Comparison of ENCODE assay signal across 21 cellular contexts in genomic region chr2:126653102-126653501, GRCh38. TPM values are rescaled to one million over a fixed set of nuclear protein-coding genes. Genes with fewer than 3 reads are reported as not detected.
DNase-seq lines count a peak whose midpoint lies in the region; ATAC-seq, FAIRE-seq and TF ChIP-seq lines count a peak whose summit lies in the region.
"Had no signal": no experiment of that assay in that cellular context is flagged by ENCODE, and none has a peak within 500 bp of the region (broad histone marks: within the 10 kb centered on the region; RNA-seq: fewer than 3 reads in every experiment).

No MANE protein-coding gene starts in this region.

- WGBS in K562 (ENCODE audit: insufficient coverage, low coverage, missing lambda C conversion rate): 64% methylated on average over 4 of the region's 4 CpGs

- H3K4me3 ChIP-seq in K562 (no peak overlapping the region), foreskin fibroblast (ENCODE audit: low read depth in 1 of 2, low read length in 2 of 2) (no peak overlapping the region)
- H3K4me3 ChIP-seq: HAP-1 had no signal

- TF ChIP-seq RAD21 in K562 (CRISPR knock-in tag; conservative IDR thresholded peaks at IDR 0.05 in 1 of 2, IDR thresholded peaks at IDR 0.05 in 1 of 2): no peak

- in situ Hi-C loops in K562 (cut with MboI): no loop called here

- no peaks in the 10 kb centered on the region for H4K20me1 ChIP-seq in K562 (replicated peaks; ENCODE audit: control insufficient read depth, insufficient read depth, low read length)

- no peak overlapping the region for H3K4me2 ChIP-seq in K562 (ENCODE audit: insufficient read depth, low read length)
- H3K4me2 ChIP-seq: KMS-11 had no signal

- no peaks in the 10 kb centered on the region for H3K27me3 Mint-ChIP-seq in osteocyte (ENCODE audit: unreplicated experiment)

- CTCF ChIA-PET in K562 (lab: Yijun Ruan, JAX; ENCODE audit: low intra/inter-chr PET ratio): no interaction called here

- peaks cover 10% of the 10 kb centered on the region; the same call in 1 of the 2 replicates for H3K9me3 ChIP-seq in K562 (replicated peaks; ENCODE audit: control insufficient read depth, insufficient read depth, low read depth, low read length)
- H3K9me3 ChIP-seq: HAP-1 had no signal

- TF ChIP-seq CTCF in K562 (IDR thresholded peaks at IDR 0.05 in 2 of 3, conservative IDR thresholded peaks at IDR 0.05 in 1 of 3; ENCODE audit: insufficient read depth in 2 of 3, low read depth in 1 of 3, low read length in 3 of 3): no peak
- TF ChIP-seq CTCF in osteocyte (IDR thresholded peaks at IDR 0.05): no peak
- no peak for TF ChIP-seq CTCF in foreskin fibroblast (IDR thresholded peaks at IDR 0.05; ENCODE audit: low read depth, low read length)

- no peaks in the 10 kb centered on the region for H3K27me3 ChIP-seq in K562 (ENCODE audit: control insufficient read depth in 2 of 2, insufficient read depth in 2 of 2, low read length in 2 of 2)

- ATAC-seq in K562 (no peak), GM21515 (IDR thresholded peaks at IDR 0.05; ENCODE audit: unreplicated experiment) (no peak), HG03280 (IDR thresholded peaks at IDR 0.05; ENCODE audit: unreplicated experiment) (no peak)

- no peak overlapping the region for H3K9ac ChIP-seq in K562 (ENCODE audit: insufficient read depth in 1 of 2, low read depth in 2 of 2, low read length in 2 of 2)
- H3K9ac ChIP-seq: KMS-11 had no signal

- no peak for TF ChIP-seq EP300 in K562 (IDR thresholded peaks at IDR 0.05; ENCODE audit: low read length)

- FAIRE-seq in K562 (lab: Jason Lieb, UNC): no peak

- intact Hi-C loops in K562 (cut with micrococcal nuclease): no loop called here

- H3K4me1 ChIP-seq in K562 (replicated peaks in 1 of 2; ENCODE audit: control insufficient read depth in 2 of 2, insufficient read depth in 2 of 2, low read length in 2 of 2): peaks cover 32 to 55% of the 10 kb centered on the region in 2 experiments

- no peak overlapping the region for H3K4me3 Mint-ChIP-seq in osteocyte (ENCODE audit: unreplicated experiment)

- peak overlapping the region; percentile 76 for H2AFZ ChIP-seq in K562 (ENCODE audit: low read depth, low read length)

- H3K4me1 Mint-ChIP-seq in osteocyte (ENCODE audit: unreplicated experiment): peaks cover 27% of the 10 kb centered on the region

- DNase-seq in CD1c-positive myeloid dendritic cell (ENCODE audit: extremely low spot score) (peak; percentile 10), CMK (ENCODE audit: low read depth) (peak; percentile 44), K562 (ENCODE audit: extremely low read depth in 1 of 4, low spot score in 3 of 4) (peak in 2 of 4 experiments; percentile 5 to 6), osteocyte (ENCODE audit: extremely low spot score, unreplicated experiment) (peak; percentile 19), foreskin fibroblast (no peak)
- DNase-seq: CD8-positive, alpha-beta memory T cell; DMS53; EL; GF-D8; NCI-H1105 treated with DMSO at 0.1 percent for 48 hours; NCI-H2029 treated with DMSO at 0.1 percent for 48 hours; NCI-H226; NCI-H524; NCI-H774; NK-92 treated with Interleukin-12 subunit alpha and Interleukin-12 subunit beta, amount 100 ng/mL, for 24 hours; SIG-M5 had no signal

- POLR2A ChIA-PET in K562 (lab: Yijun Ruan, JAX): interaction anchor here (2.2 kb wide), 1 partner anchor 9 kb away, joined by 9 read pairs; no protein-coding TSS in a partner anchor

- H3K79me2 ChIP-seq in K562 (ENCODE audit: control insufficient read depth, insufficient read depth, low read length): peaks cover 30% of the 10 kb centered on the region

- H3K9me1 ChIP-seq in K562 (ENCODE audit: control insufficient read depth, insufficient read depth, low read length): no peaks in the 10 kb centered on the region

- BruUV-seq in K562 (replicated peaks; lab: Mats Ljungman, UMichigan): no TSS peak

- TF ChIP-seq POLR2A in K562 (conservative IDR thresholded peaks at IDR 0.05): no peak

- no peak overlapping the region for H3K27ac Mint-ChIP-seq in osteocyte (ENCODE audit: unreplicated experiment)

- peaks cover 2% of the 10 kb centered on the region for H3K36me3 ChIP-seq in K562 (ENCODE audit: control insufficient read depth, insufficient read depth, low read length)

- H3K27ac ChIP-seq in K562 (ENCODE audit: extremely low read depth, low read depth, low read length): no peak overlapping the region
- H3K27ac ChIP-seq: KMS-11 had no signal

- H3K36me3 Mint-ChIP-seq in osteocyte (ENCODE audit: unreplicated experiment): no peaks in the 10 kb centered on the region

- no peaks in the 10 kb centered on the region for H3K9me3 Mint-ChIP-seq in osteocyte (ENCODE audit: unreplicated experiment)

TF ChIP-seq in K562, 482 proteins besides CTCF, POLR2A, EP300 and RAD21:
- TF ChIP-seq PCBP1 (IDR thresholded peaks at IDR 0.05; ENCODE audit: low read depth, low read length, poor library complexity, severe bottlenecking): no peak
- TF ChIP-seq, protein P1, sequence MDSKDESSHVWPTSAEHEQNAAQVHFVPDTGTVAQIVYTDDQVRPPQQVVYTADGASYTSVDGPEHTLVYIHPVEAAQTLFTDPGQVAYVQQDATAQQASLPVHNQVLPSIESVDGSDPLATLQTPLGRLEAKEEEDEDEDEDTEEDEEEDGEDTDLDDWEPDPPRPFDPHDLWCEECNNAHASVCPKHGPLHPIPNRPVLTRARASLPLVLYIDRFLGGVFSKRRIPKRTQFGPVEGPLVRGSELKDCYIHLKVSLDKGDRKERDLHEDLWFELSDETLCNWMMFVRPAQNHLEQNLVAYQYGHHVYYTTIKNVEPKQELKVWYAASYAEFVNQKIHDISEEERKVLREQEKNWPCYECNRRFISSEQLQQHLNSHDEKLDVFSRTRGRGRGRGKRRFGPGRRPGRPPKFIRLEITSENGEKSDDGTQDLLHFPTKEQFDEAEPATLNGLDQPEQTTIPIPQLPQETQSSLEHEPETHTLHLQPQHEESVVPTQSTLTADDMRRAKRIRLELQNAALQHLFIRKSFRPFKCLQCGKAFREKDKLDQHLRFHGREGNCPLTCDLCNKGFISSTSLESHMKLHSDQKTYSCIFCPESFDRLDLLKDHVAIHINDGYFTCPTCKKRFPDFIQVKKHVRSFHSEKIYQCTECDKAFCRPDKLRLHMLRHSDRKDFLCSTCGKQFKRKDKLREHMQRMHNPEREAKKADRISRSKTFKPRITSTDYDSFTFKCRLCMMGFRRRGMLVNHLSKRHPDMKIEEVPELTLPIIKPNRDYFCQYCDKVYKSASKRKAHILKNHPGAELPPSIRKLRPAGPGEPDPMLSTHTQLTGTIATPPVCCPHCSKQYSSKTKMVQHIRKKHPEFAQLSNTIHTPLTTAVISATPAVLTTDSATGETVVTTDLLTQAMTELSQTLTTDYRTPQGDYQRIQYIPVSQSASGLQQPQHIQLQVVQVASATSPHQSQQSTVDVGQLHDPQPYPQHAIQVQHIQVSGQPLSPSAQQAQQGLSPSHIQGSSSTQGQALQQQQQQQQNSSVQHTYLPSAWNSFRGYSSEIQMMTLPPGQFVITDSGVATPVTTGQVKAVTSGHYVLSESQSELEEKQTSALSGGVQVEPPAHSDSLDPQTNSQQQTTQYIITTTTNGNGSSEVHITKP (IDR thresholded peaks at IDR 0.05; ENCODE audit: partially characterized antibody): peak; percentile 89
TF ChIP-seq in K562: peak in this region for 1.

RNA-seq across cellular contexts. Expression of gene GYPC, which starts 2.9 kb away (rescaled TPM):
- total RNA-seq in K562 (2011; cell fraction: chromatin; rRNA removed; ENCODE audit: low replicate concordance): 120 and 158 TPM in 2 replicates
- total RNA-seq in K562 (2011; cell fraction: nucleolus; rRNA removed): 166 and 169 TPM in 2 replicates
- 154 and 197 TPM in 2 replicates for total RNA-seq in K562 (2011; cell fraction: nucleoplasm; rRNA removed)
- total RNA-seq in K562 (2014; rRNA removed): 282 and 367 TPM in 2 replicates
- 121 and 155 TPM in 2 replicates for total RNA-seq in K562 (2014; rRNA removed; fragmentation: Illumina TruSeq; extraction: Trizol)
- 174 and 181 TPM in 2 replicates for total RNA-seq in K562 (2015; rRNA removed; fragmentation: Illumina TruSeq; extraction: Trizol)
- total RNA-seq in K562 (2021): 194 and 210 TPM in 2 replicates
- 241 and 252 TPM in 2 replicates for polyA plus RNA-seq in K562 (2011; rRNA removed)
- 439 and 540 TPM in 2 replicates for polyA plus RNA-seq in K562 (2011; cell fraction: cytosol; rRNA removed)
- polyA plus RNA-seq in K562 (2011; cell fraction: nucleus; rRNA removed): 132 and 178 TPM in 2 replicates
- polyA plus RNA-seq in K562 (2012): 183 and 349 TPM in 2 replicates
- polyA plus RNA-seq in K562 (2014; fragmentation: Illumina TruSeq; extraction: Trizol): 202 and 211 TPM in 2 replicates
- 10 to 100 TPM; 50.6 to 53.7 TPM for polyA plus RNA-seq in K562 (2014; fragmentation: Nextera tagmentation; extraction: Ambion mirVana)
- 229 and 299 TPM in 2 replicates for polyA plus RNA-seq in K562 (2014; rRNA removed)
- polyA minus RNA-seq in K562 (2011; rRNA and poly(A)+ RNA removed): 144 and 198 TPM in 2 replicates
- 95.9 and 113 TPM in 2 replicates for polyA minus RNA-seq in K562 (2011; cell fraction: cytosol; rRNA and poly(A)+ RNA removed)
- polyA minus RNA-seq in K562 (2011; cell fraction: nucleus; rRNA and poly(A)+ RNA removed): 29.8 and 52.5 TPM in 2 replicates
- 110 and 114 TPM in 2 replicates for total RNA-seq in osteocyte
- total RNA-seq: HT1080 had no signal

Comparison
In these comparisons a context has a peak if more than half of its experiments do, and no peak if none do; other contexts are left out.
1. DNase-seq: peak in CD1c-positive myeloid dendritic cell (single experiment), CMK (single experiment) and osteocyte (single experiment); none in foreskin fibroblast (0 of 2).